ENCODE assay signal across 9 cellular contexts in the genomic region with DNA sequence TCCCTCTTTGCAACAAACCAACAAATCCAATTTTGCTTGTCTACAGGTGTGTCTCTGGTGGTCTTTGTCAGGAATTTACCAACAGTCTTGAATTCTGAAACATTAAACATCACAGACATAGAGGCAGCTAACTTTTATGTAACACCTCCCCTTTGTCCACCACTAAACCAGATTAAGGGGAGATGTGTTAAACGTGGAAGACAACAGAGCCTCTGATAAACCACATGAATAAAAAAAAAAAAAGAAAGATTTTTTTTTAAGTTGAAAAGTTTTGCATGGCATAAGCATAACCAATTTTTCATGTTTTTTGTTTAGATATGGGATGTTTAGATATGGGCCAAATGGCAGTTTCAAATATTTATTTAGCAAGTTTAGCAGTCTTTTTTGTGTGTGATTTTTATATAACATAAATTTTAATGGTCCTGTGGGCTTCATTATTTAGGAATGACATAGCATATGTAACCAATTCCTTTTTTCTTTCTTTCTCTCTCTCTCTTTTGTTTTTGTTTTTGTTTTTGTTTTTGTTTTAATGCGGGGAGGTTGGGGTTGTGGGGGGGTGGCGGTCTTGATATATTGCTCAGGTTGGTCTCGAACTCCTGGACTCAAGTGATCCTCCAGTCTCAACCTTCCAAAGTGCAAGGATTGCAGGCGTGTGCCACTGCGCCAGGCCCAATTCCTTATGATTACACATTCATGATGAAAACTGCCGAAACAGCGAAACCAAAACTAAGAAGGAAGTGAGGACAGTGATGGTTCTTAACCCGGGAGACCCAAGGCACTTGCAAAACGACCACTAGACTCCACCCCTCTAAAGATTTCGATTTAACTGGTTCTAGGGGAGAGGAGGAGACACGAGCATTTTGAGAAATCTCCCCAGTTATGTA.
DNase-seq lines count a peak whose midpoint lies in the region; ATAC-seq, FAIRE-seq and TF ChIP-seq lines count a peak whose summit lies in the region.
"Had no signal": no experiment of that assay in that cellular context is flagged by ENCODE, and none has a peak within 500 bp of the region (broad histone marks: within the 10 kb centered on the region; RNA-seq: fewer than 3 reads in every experiment).

No MANE protein-coding gene starts in this region.

- H3K9ac ChIP-seq in keratinocyte (ENCODE audit: control insufficient read depth, extremely low read depth, insufficient read depth, low read length) = peak overlapping the region; percentile 63

- peaks cover 10% of the 10 kb centered on the region for H3K27me3 Mint-ChIP-seq in brain

- ATAC-seq in GM19452 (IDR thresholded peaks at IDR 0.05; ENCODE audit: unreplicated experiment) (peak; percentile 34), GM18868 (IDR thresholded peaks at IDR 0.05; ENCODE audit: unreplicated experiment) (no peak)

- H3K9me3 Mint-ChIP-seq in brain = peaks cover 0 to 9% (median 0%) of the 10 kb centered on the region in 5 experiments

- peak overlapping the region; percentile 66 for H3K27ac ChIP-seq in keratinocyte (ENCODE audit: control insufficient read depth, insufficient read depth, low read length)

- no peak for FAIRE-seq in keratinocyte (lab: Jason Lieb, UNC)
- FAIRE-seq: islet of Langerhans had no signal

- TF ChIP-seq CTCF in AG09309 (IDR thresholded peaks at IDR 0.05; ENCODE audit: control insufficient read depth, insufficient read depth, low read depth, low read length, missing control alignments) (no peak), brain (conservative IDR thresholded peaks at IDR 0.05) (no peak), keratinocyte (optimal IDR thresholded peaks at IDR 0.05 in 1 of 3, IDR thresholded peaks at IDR 0.05 in 1 of 3, conservative IDR thresholded peaks at IDR 0.05 in 1 of 3; ENCODE audit: extremely low read depth in 1 of 3, insufficient read depth in 2 of 3, low read length in 3 of 3) (no peak)

- H4K20me1 ChIP-seq in keratinocyte (ENCODE audit: control insufficient read depth, extremely low read depth, insufficient read depth, low read length) = no peaks in the 10 kb centered on the region

- peaks cover 22% of the 10 kb centered on the region for H3K4me1 ChIP-seq in keratinocyte (ENCODE audit: control insufficient read depth, extremely low read depth, insufficient read depth, low read length)

- DNase-seq in AG09309 (ENCODE audit: low read depth) (no peak), NOMO-1 treated with DMSO at 0.1 percent for 48 hours (lab: John Stamatoyannopoulos, UW; ENCODE audit: unreplicated experiment) (peak; percentile 97), keratinocyte (ENCODE audit: low read depth, low spot score) (no peak), DMS53 (lab: John Stamatoyannopoulos, UW) (no peak)
- peak; percentile 8 for DNase-seq in stimulated activated naive CD4-positive, alpha-beta T cell treated with Interleukin-2 at 50 U/mL for 16 hours (lab: John Stamatoyannopoulos, UW)

- H3K4me1 Mint-ChIP-seq in brain = peaks cover 16% of the 10 kb centered on the region

- peak overlapping the region; percentile 63 for H3K4me2 ChIP-seq in keratinocyte (ENCODE audit: control insufficient read depth, extremely low read depth, insufficient read depth, low read depth, low read length)

- peak overlapping the region; percentile 82 to 90 (median 89) for H3K4me3 Mint-ChIP-seq in brain

- no peaks in the 10 kb centered on the region for H3K9me1 ChIP-seq in keratinocyte (ENCODE audit: control insufficient read depth, extremely low read depth, insufficient read depth, low read length)

- no peaks in the 10 kb centered on the region for H3K27me3 ChIP-seq in keratinocyte (ENCODE audit: control insufficient read depth, extremely low read depth, insufficient read depth, low read length)

- H3K79me2 ChIP-seq in keratinocyte (ENCODE audit: control insufficient read depth, insufficient read depth, low read length) = no peaks in the 10 kb centered on the region

- H3K9me3 ChIP-seq in keratinocyte (ENCODE audit: control insufficient read depth, low read depth, low read length) = no peaks in the 10 kb centered on the region

- no peaks in the 10 kb centered on the region for H3K36me3 Mint-ChIP-seq in brain

- H3K36me3 ChIP-seq in keratinocyte (ENCODE audit: control insufficient read depth in 2 of 2, extremely low read depth in 1 of 2, insufficient read depth in 2 of 2, low read length in 2 of 2) = no peaks in the 10 kb centered on the region

- H2AFZ ChIP-seq in keratinocyte (ENCODE audit: control insufficient read depth, low read length) = peak overlapping the region; percentile 13

- peak overlapping the region; percentile 32 for H3K4me3 ChIP-seq in AG09309 (ENCODE audit: control insufficient read depth, low read depth, low read length)
- peak overlapping the region in 1 of 3 experiments; percentile 54 for H3K4me3 ChIP-seq in keratinocyte (ENCODE audit: control insufficient read depth in 2 of 3, extremely low read depth in 1 of 3, insufficient read depth in 2 of 3, low read depth in 1 of 3, low read length in 3 of 3)

- dilution Hi-C loops in keratinocyte (cut with MboI; ENCODE audit: extremely low pct_ligation_motif_present, low sequenced_read_pairs) = no loop called here

- H3K27ac Mint-ChIP-seq in brain = peak overlapping the region; percentile 78 to 96 (median 82)

Comparison
In these comparisons a context has a peak if more than half of its experiments do, and no peak if none do; other contexts are left out.
1. DNase-seq: peak in NOMO-1 treated with DMSO at 0.1 percent for 48 hours (single experiment) and stimulated activated naive CD4-positive, alpha-beta T cell treated with Interleukin-2 at 50 U/mL for 16 hours (single experiment); none in AG09309 (single experiment), keratinocyte (single experiment) and DMS53 (single experiment).